ENCODE assay signal across 16 cellular contexts in genomic region chr1:201637282-201638076, GRCh38.
DNase-seq lines count a peak whose midpoint lies in the region; ATAC-seq, FAIRE-seq and TF ChIP-seq lines count a peak whose summit lies in the region.
"Had no signal": no experiment of that assay in that cellular context is flagged by ENCODE, and none has a peak within 500 bp of the region (broad histone marks: within the 10 kb centered on the region; RNA-seq: fewer than 3 reads in every experiment).

No MANE protein-coding gene starts in this region.

- H3K36me3 ChIP-seq in A673 (ENCODE audit: insufficient read depth, low read length, poor library complexity, severe bottlenecking) (no peaks in the 10 kb centered on the region), GM12878 (ENCODE audit: control insufficient read depth in 2 of 2, insufficient read depth in 2 of 2, low read length in 1 of 2) (no peaks in the 10 kb centered on the region), left ventricle myocardium inferior (no peaks in the 10 kb centered on the region)

- no peak overlapping the region for H3K9ac ChIP-seq in GM12878 (ENCODE audit: control insufficient read depth, insufficient read depth, low read length)

- H3K4me1 Mint-ChIP-seq in T-helper 17 cell: peaks cover 4% of the 10 kb centered on the region
- H3K4me1 Mint-ChIP-seq: IgD-negative memory B cell; stimulated activated effector memory CD8-positive, alpha-beta T cell treated with anti-CD3 and anti-CD28 coated beads, Interleukin-12 subunit alpha, Interleukin-12 subunit beta, amount 100 ng/mL, for 72 hours had no signal

- H3K79me2 ChIP-seq in GM12878 (ENCODE audit: control insufficient read depth, insufficient read depth, low read length): no peaks in the 10 kb centered on the region

- intact Hi-C loops in A673 (cut with micrococcal nuclease; ENCODE audit: unreplicated experiment) (no loop called here), GM12878 (cut with micrococcal nuclease; ENCODE audit: unreplicated experiment) (no loop called here), left ventricle myocardium inferior (cut with micrococcal nuclease) (loop anchor here (10.0 kb wide), 1 partner anchor 73 kb away; no protein-coding TSS in a partner anchor)

- TF ChIP-seq CTCF in A673 (conservative IDR thresholded peaks at IDR 0.05; ENCODE audit: low read depth, low read length): no peak
- no peak for TF ChIP-seq CTCF in GM12878 (IDR thresholded peaks at IDR 0.05 in 2 of 3, conservative IDR thresholded peaks at IDR 0.05 in 1 of 3; ENCODE audit: control insufficient read depth in 2 of 3, extremely low read depth in 1 of 3, insufficient read depth in 1 of 3, low read depth in 3 of 3, low read length in 3 of 3)
- no peak for TF ChIP-seq CTCF in left ventricle myocardium inferior (IDR thresholded peaks at IDR 0.05; ENCODE audit: borderline replicate concordance)

- TF ChIP-seq POLR2A in GM12878 (IDR thresholded peaks at IDR 0.05; ENCODE audit: low read depth, low read length): no peak

- CTCF ChIA-PET in A673 (lab: Charles Lee): interaction anchor here (0.9 kb wide), 1 partner anchor 157 kb away, joined by 7 read pairs; no protein-coding TSS in a partner anchor
- CTCF ChIA-PET in GM12878 (lab: Yijun Ruan, JAX): no interaction called here

- FAIRE-seq in GM12878 (lab: Jason Lieb, UNC): no peak
- FAIRE-seq: colon, H1 had no signal

- H3K27ac Mint-ChIP-seq in T-helper 17 cell: no peak overlapping the region
- H3K27ac Mint-ChIP-seq: activated CD8-positive, alpha-beta T cell treated with anti-CD3 and anti-CD28 coated beads, Interleukin-2, amount 10 ng/mL, durations not matched to agents 7 days and 5 days; IgD-negative memory B cell; nephron; stimulated activated effector memory CD8-positive, alpha-beta T cell treated with anti-CD3 and anti-CD28 coated beads, Interleukin-12 subunit alpha, Interleukin-12 subunit beta, amount 100 ng/mL, for 72 hours had no signal

- in situ Hi-C loops in GM12878 (cut with MboI): no loop called here

- H3K4me3 Mint-ChIP-seq in T-helper 17 cell: no peak overlapping the region
- H3K4me3 Mint-ChIP-seq: activated CD8-positive, alpha-beta T cell treated with anti-CD3 and anti-CD28 coated beads, Interleukin-2, amount 10 ng/mL, durations not matched to agents 7 days and 5 days; IgD-negative memory B cell; nephron; stimulated activated effector memory CD8-positive, alpha-beta T cell treated with anti-CD3 and anti-CD28 coated beads, Interleukin-12 subunit alpha, Interleukin-12 subunit beta, amount 100 ng/mL, for 72 hours had no signal

- SMC1A ChIA-PET in GM12878 (lab: Charles Lee; ENCODE audit: uncharacterized antibody, unreplicated experiment): interaction anchor here (1.0 kb wide), 1 partner anchor 78 kb away, joined by 3 read pairs; no protein-coding TSS in a partner anchor

- RAD21 ChIA-PET in GM12878 (lab: Charles Lee; ENCODE audit: unreplicated experiment): no interaction called here

- H3K4me1 ChIP-seq in A673 (ENCODE audit: insufficient read depth, low read length, poor library complexity, severe bottlenecking) (peaks cover 26% of the 10 kb centered on the region), GM12878 (ENCODE audit: control insufficient read depth, insufficient read depth, low read length) (no peaks in the 10 kb centered on the region), left ventricle myocardium inferior (peaks cover 87% of the 10 kb centered on the region)

- H2AFZ ChIP-seq in GM12878 (ENCODE audit: control insufficient read depth, low read depth, low read length): no peak overlapping the region

- BruUV-seq in A673 (replicated peaks; lab: Mats Ljungman, UMichigan) (no TSS peak), GM12878 (replicated peaks; lab: Mats Ljungman, UMichigan) (no TSS peak)

- H3K9me3 ChIP-seq in A673 (ENCODE audit: low read depth, low read length, poor library complexity, severe bottlenecking) (no peaks in the 10 kb centered on the region), GM12878 (replicated peaks; ENCODE audit: control insufficient read depth, insufficient read depth, low read length) (no peaks in the 10 kb centered on the region), left ventricle myocardium inferior (replicated peaks) (no peaks in the 10 kb centered on the region), T-helper 17 cell (ENCODE audit: control insufficient read depth, low read length, poor library complexity, severe bottlenecking) (no peaks in the 10 kb centered on the region)

- POLR2A ChIA-PET in A673 (lab: Charles Lee; ENCODE audit: low non-redundant PET) (no interaction called here), GM12878 (lab: Charles Lee) (no interaction called here)

- H4K20me1 ChIP-seq in GM12878 (ENCODE audit: control insufficient read depth, insufficient read depth): no peaks in the 10 kb centered on the region

- 3% methylated on average over 4 of the region's 4 CpGs for WGBS in GM12878 (ENCODE audit: insufficient coverage, insufficient replicate concordance, low lambda C conversion rate, missing lambda C conversion rate)

- TF ChIP-seq EP300 in GM12878 (IDR thresholded peaks at IDR 0.05; ENCODE audit: borderline replicate concordance in 1 of 2, control insufficient read depth in 1 of 2, low read depth in 2 of 2, low read length in 2 of 2): no peak

- ATAC-seq in GM12878: no peak
- ATAC-seq in T-helper 17 cell: no peak
- no peak for ATAC-seq in HG03378 (IDR thresholded peaks at IDR 0.05; ENCODE audit: unreplicated experiment)
- no peak for ATAC-seq in HG03159 (IDR thresholded peaks at IDR 0.05; ENCODE audit: unreplicated experiment)
- ATAC-seq: activated CD8-positive, alpha-beta T cell treated with anti-CD3 and anti-CD28 coated beads, Interleukin-2, amount 10 ng/mL, durations not matched to agents 7 days and 5 days; stimulated activated effector memory CD8-positive, alpha-beta T cell treated with anti-CD3 and anti-CD28 coated beads, Interleukin-12 subunit alpha, Interleukin-12 subunit beta, amount 100 ng/mL, for 72 hours had no signal

- H3K27ac ChIP-seq in A673 (ENCODE audit: low read depth, low read length, poor library complexity, severe bottlenecking) (no peak overlapping the region), GM12878 (ENCODE audit: control insufficient read depth, insufficient read depth) (no peak overlapping the region), left ventricle myocardium inferior (replicated peaks) (peak overlapping the region; percentile 77)
- H3K27ac ChIP-seq: epithelial cell of prostate had no signal

- H3K36me3 Mint-ChIP-seq in T-helper 17 cell (ENCODE audit: low read depth): peaks cover 3% of the 10 kb centered on the region
- H3K36me3 Mint-ChIP-seq: IgD-negative memory B cell; stimulated activated effector memory CD8-positive, alpha-beta T cell treated with anti-CD3 and anti-CD28 coated beads, Interleukin-12 subunit alpha, Interleukin-12 subunit beta, amount 100 ng/mL, for 72 hours had no signal

- no peak for TF ChIP-seq RAD21 in GM12878 (IDR thresholded peaks at IDR 0.05; ENCODE audit: insufficient read depth, low read depth, low read length)

- DNase-seq in A673 (ENCODE audit: low spot score) (peak; percentile 41), HCEC 1CT (peak; percentile 87), GM12878 (ENCODE audit: low read depth, low spot score) (no peak), left ventricle myocardium inferior (peak; percentile 24), T-helper 17 cell (no peak)
- no peak for DNase-seq in stimulated activated CD4-positive, alpha-beta T cell treated with anti-CD3 and anti-CD28 coated beads, Interleukin-12 subunit alpha, Interleukin-12 subunit beta, amount 100 ng/mL, for 4 hours
- DNase-seq: activated CD8-positive, alpha-beta T cell treated with anti-CD3 and anti-CD28 coated beads, Interleukin-2, amount 10 ng/mL, durations not matched to agents 7 days and 5 days; AML-193 had no signal

- H3K27me3 Mint-ChIP-seq in T-helper 17 cell: peaks cover 18% of the 10 kb centered on the region

- H3K4me3 ChIP-seq in A673 (ENCODE audit: low read depth, low read length, poor library complexity, severe bottlenecking): no peak overlapping the region
- no peak overlapping the region for H3K4me3 ChIP-seq in GM12878
- no peak overlapping the region for H3K4me3 ChIP-seq in left ventricle myocardium inferior

- H3K27me3 ChIP-seq in A673 (replicated peaks; ENCODE audit: insufficient read depth, low read depth, low read length, poor library complexity) (no peaks in the 10 kb centered on the region), GM12878 (replicated peaks in 1 of 2; ENCODE audit: control insufficient read depth in 2 of 2, insufficient read depth in 2 of 2, low read length in 1 of 2) (peaks cover 0 to 2% of the 10 kb centered on the region in 2 experiments; a peak in 3 of 4 replicates), left ventricle myocardium inferior (ENCODE audit: low read depth) (no peaks in the 10 kb centered on the region)

- no peak overlapping the region for H3K4me2 ChIP-seq in GM12878 (ENCODE audit: control insufficient read depth, insufficient read depth)

TF ChIP-seq in GM12878, 131 proteins besides CTCF, POLR2A, EP300 and RAD21:
- TF ChIP-seq SMC3 (IDR thresholded peaks at IDR 0.05; ENCODE audit: borderline replicate concordance, low read length) (no peak), BMI1 (IDR thresholded peaks at IDR 0.05; ENCODE audit: borderline replicate concordance) (0 out of 2 replicates have a peak, but pooled peaks have one; percentile 23)

Comparison
In these comparisons a context has a peak if more than half of its experiments do, and no peak if none do; other contexts are left out.
1. DNase-seq: peak in A673 (single experiment), HCEC 1CT (single experiment) and left ventricle myocardium inferior (single experiment); none in GM12878 (single experiment), T-helper 17 cell (0 of 3) and stimulated activated CD4-positive, alpha-beta T cell treated with anti-CD3 and anti-CD28 coated beads, Interleukin-12 subunit alpha, Interleukin-12 subunit beta, amount 100 ng/mL, for 4 hours (single experiment).